In the genomic region with DNA sequence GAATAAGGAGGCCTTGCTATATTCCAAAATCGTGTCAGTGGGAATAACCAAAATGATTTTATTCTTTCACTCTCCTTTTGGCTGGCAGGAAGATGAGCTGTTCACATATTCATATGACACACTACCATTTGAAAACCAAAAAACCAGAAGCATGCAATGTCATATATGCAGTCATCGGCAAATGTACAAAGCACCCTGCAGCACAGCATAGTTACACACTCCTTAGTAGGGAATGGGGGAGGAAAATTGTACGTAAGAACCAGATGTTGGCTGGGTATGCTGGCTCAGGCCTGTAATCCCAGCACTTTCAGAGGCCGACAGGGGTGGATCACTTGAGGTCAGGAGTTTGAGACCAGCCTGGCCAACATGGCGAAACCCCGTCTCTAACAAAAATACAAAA, we compare ENCODE assay signal across 24 cellular contexts.
"Had no signal": no experiment of that assay in that cellular context is flagged by ENCODE, and none has a peak within 500 bp of the region (broad histone marks: within the 10 kb centered on the region; RNA-seq: fewer than 3 reads in every experiment).

No MANE protein-coding gene starts in this region.

- H2AFZ ChIP-seq: neural progenitor cell had no signal

- H3K9ac ChIP-seq: neural progenitor cell had no signal

- H3K36me3 ChIP-seq: colonic mucosa, heart right ventricle, left ventricle myocardium inferior, lower lobe of right lung, neural progenitor cell, pancreas, prostate gland, right lobe of liver, stomach, thoracic aorta, transverse colon had no signal

- H3K27me3 ChIP-seq: colonic mucosa, heart right ventricle, neural progenitor cell, pancreas, right lobe of liver, stomach, transverse colon had no signal

- H3K27ac ChIP-seq: colonic mucosa, heart right ventricle, left ventricle myocardium inferior, lower lobe of right lung, neural progenitor cell, pancreas, prostate gland, right lobe of liver, stomach, thoracic aorta, transverse colon had no signal

- DNase-seq: colonic mucosa; effector CD4-positive, alpha-beta T cell; endodermal cell; erythroblast; heart right ventricle; kidney; left cardiac atrium; left ventricle myocardium inferior; lower lobe of right lung; midbrain; nucleus accumbens; pancreas; right lobe of liver; stimulated activated CD4-positive, alpha-beta T cell treated with anti-CD3 and anti-CD28 coated beads, Interleukin-2, amount 100 ng/mL, for 24 hours; stimulated activated CD4-positive, alpha-beta T cell treated with anti-CD3 and anti-CD28 coated beads, Interleukin-4, amount 100 ng/mL, for 4 hours; stimulated activated naive CD4-positive, alpha-beta T cell; stomach; substantia nigra; transverse colon had no signal

- H3K4me1 ChIP-seq: colonic mucosa, pancreas, prostate gland, right lobe of liver had no signal

- H3K36me3 Mint-ChIP-seq: memory B cell; natural killer cell treated with Interleukin-12 subunit alpha and Interleukin-12 subunit beta and Interleukin-15 and Interleukin-18, amount 100 ng/mL, for 72 hours had no signal

- H3K9me3 ChIP-seq: colonic mucosa, lower lobe of right lung, pancreas, prostate gland, right lobe of liver, stomach, thoracic aorta, transverse colon had no signal

- H3K4me3 Mint-ChIP-seq: endodermal cell; memory B cell; natural killer cell treated with Interleukin-12 subunit alpha and Interleukin-12 subunit beta and Interleukin-15 and Interleukin-18, amount 100 ng/mL, for 72 hours; neural progenitor cell had no signal

- H3K9me3 Mint-ChIP-seq: natural killer cell treated with Interleukin-12 subunit alpha and Interleukin-12 subunit beta and Interleukin-15 and Interleukin-18, amount 100 ng/mL, for 72 hours; neural progenitor cell had no signal

- H3K27ac Mint-ChIP-seq: endodermal cell; memory B cell; natural killer cell treated with Interleukin-12 subunit alpha and Interleukin-12 subunit beta and Interleukin-15 and Interleukin-18, amount 100 ng/mL, for 72 hours; neural progenitor cell had no signal

- ATAC-seq: heart right ventricle, left cardiac atrium, lower lobe of right lung, pancreas, right lobe of liver had no signal

- H3K4me1 Mint-ChIP-seq: endodermal cell, memory B cell had no signal

- H3K4me2 ChIP-seq: neural progenitor cell had no signal

- H3K4me3 ChIP-seq: colonic mucosa, heart right ventricle, left ventricle myocardium inferior, lower lobe of right lung, neural progenitor cell, pancreas, prostate gland, right lobe of liver, stomach, thoracic aorta, transverse colon had no signal
